Comparison of ENCODE assay signal across 17 cellular contexts in the genomic region with DNA sequence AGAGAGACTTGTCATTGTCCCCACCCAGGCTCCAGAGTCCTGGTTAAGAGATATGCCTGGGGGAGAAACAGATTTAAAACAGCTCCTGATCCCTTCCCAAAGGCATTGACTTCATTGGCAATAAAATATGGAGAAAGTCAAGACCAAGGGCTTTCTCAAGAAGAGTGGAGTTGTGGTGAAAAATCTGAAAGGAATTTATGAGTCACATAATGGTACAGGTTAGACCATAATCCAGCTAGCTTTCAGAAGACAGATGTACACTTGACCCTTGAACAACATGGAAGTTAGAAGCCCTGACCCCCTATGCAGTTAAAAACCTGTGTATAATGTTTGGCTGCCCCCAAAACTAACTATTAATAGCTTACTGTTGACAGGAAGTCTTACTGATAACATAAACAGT.
A peak's percentile ranks its signal among the peaks of the same experiment; 100 is the strongest.
DNase-seq lines count a peak whose midpoint lies in the region; ATAC-seq and TF ChIP-seq lines count a peak whose summit lies in the region.
"Had no signal": no experiment of that assay in that cellular context is flagged by ENCODE, and none has a peak within 500 bp of the region (broad histone marks: within the 10 kb centered on the region; RNA-seq: fewer than 3 reads in every experiment).

No MANE protein-coding gene starts in this region.

- H3K27me3 ChIP-seq in RWPE2 (ENCODE audit: insufficient read depth, poor library complexity, severe bottlenecking) (no peaks in the 10 kb centered on the region), SK-N-SH (ENCODE audit: insufficient read depth) (no peaks in the 10 kb centered on the region)
- H3K27me3 ChIP-seq: BLaER1 treated with 17β-estradiol and CSF1 and Interleukin-3, amounts not matched to agents 10 nM and 100 nM had no signal

- TF ChIP-seq RAD21 in SK-N-SH (IDR thresholded peaks at IDR 0.05; ENCODE audit: low read length): no peak

- H3K4me1 ChIP-seq in RWPE2 (ENCODE audit: insufficient read depth, poor library complexity, severe bottlenecking) (no peaks in the 10 kb centered on the region), SK-N-SH (ENCODE audit: control insufficient read depth in 1 of 2, insufficient read depth in 2 of 2, low read depth in 1 of 2, low read length in 1 of 2) (no peaks in the 10 kb centered on the region; a peak in 1 of 4 replicates)
- H3K4me1 ChIP-seq: BLaER1 treated with 17β-estradiol and CSF1 and Interleukin-3, amounts not matched to agents 10 nM and 100 nM; HAP-1 had no signal

- H3F3A ChIP-seq in SK-N-SH (replicated peaks; ENCODE audit: insufficient read depth): no peaks in the 10 kb centered on the region

- H3K27ac ChIP-seq in RWPE2 (ENCODE audit: poor library complexity, severe bottlenecking): no peak overlapping the region
- no peak overlapping the region for H3K27ac ChIP-seq in SK-N-SH (ENCODE audit: low read depth in 2 of 2, low read length in 1 of 2)
- H3K27ac ChIP-seq: BLaER1 treated with 17β-estradiol and CSF1 and Interleukin-3, amounts not matched to agents 10 nM and 100 nM; GM23248 had no signal

- DNase-seq in A172 (ENCODE audit: low spot score): peak; percentile 28
- DNase-seq in RWPE2 (ENCODE audit: low spot score): no peak
- peak; percentile 3 for DNase-seq in dermis blood vessel endothelial cell
- peak; percentile 5 for DNase-seq in kidney tubule cell (ENCODE audit: low spot score)
- DNase-seq in DMS79 (lab: John Stamatoyannopoulos, UW): no peak
- no peak for DNase-seq in SK-N-SH
- DNase-seq: 8988T; Calu3; CD8-positive, alpha-beta T cell; DND-41; EL; GM23248 had no signal

- no peak overlapping the region for H3K4me2 ChIP-seq in SK-N-SH
- H3K4me2 ChIP-seq: BLaER1 treated with 17β-estradiol and CSF1 and Interleukin-3, amounts not matched to agents 10 nM and 100 nM had no signal

- no peaks in the 10 kb centered on the region for H4K20me1 ChIP-seq in SK-N-SH (ENCODE audit: insufficient read depth)
- H4K20me1 ChIP-seq: BLaER1 treated with 17β-estradiol and CSF1 and Interleukin-3, amounts not matched to agents 10 nM and 100 nM had no signal

- H3K4me3 ChIP-seq in RWPE2 (ENCODE audit: severe bottlenecking): no peak overlapping the region
- H3K4me3 ChIP-seq in SK-N-SH (ENCODE audit: low read depth in 2 of 2, low read length in 1 of 2): no peak overlapping the region
- H3K4me3 ChIP-seq: BLaER1 treated with 17β-estradiol and CSF1 and Interleukin-3, amounts not matched to agents 10 nM and 100 nM; GM12878; GM23248; HAP-1 had no signal

- CTCF ChIA-PET in SK-N-SH (lab: Yijun Ruan, JAX): interaction anchor here (1.0 to 1.1 kb wide), 3 partner anchors 23 to 1679 kb away, joined by 3 to 5 read pairs (median 3); no protein-coding TSS in a partner anchor

- H3K9me3 ChIP-seq in RWPE2 (ENCODE audit: severe bottlenecking) (no peaks in the 10 kb centered on the region), SK-N-SH (no peaks in the 10 kb centered on the region)
- H3K9me3 ChIP-seq: HAP-1 had no signal

- no peak overlapping the region for H2AFZ ChIP-seq in SK-N-SH (ENCODE audit: low read depth)
- H2AFZ ChIP-seq: GM23248 had no signal

- no peaks in the 10 kb centered on the region for H3K79me2 ChIP-seq in SK-N-SH (ENCODE audit: insufficient read depth)

- H3K9me2 ChIP-seq in SK-N-SH: no peaks in the 10 kb centered on the region

- H3K9ac ChIP-seq in SK-N-SH: no peak overlapping the region
- H3K9ac ChIP-seq: BLaER1 treated with 17β-estradiol and CSF1 and Interleukin-3, amounts not matched to agents 10 nM and 100 nM; GM23248 had no signal

- TF ChIP-seq CTCF in RWPE2 (IDR thresholded peaks at IDR 0.05; ENCODE audit: poor library complexity, severe bottlenecking) (no peak), SK-N-SH (IDR thresholded peaks at IDR 0.05) (no peak)

- POLR2A ChIA-PET in SK-N-SH (lab: Yijun Ruan, JAX): no interaction called here

- TF ChIP-seq EP300 in SK-N-SH (IDR thresholded peaks at IDR 0.05; ENCODE audit: borderline replicate concordance in 1 of 2, low read depth in 1 of 2, low read length in 1 of 2): no peak

- no peaks in the 10 kb centered on the region for H3K36me3 ChIP-seq in RWPE2 (ENCODE audit: low read depth)
- H3K36me3 ChIP-seq in SK-N-SH (replicated peaks in 1 of 2; ENCODE audit: control insufficient read depth in 1 of 2, insufficient read depth in 2 of 2, low read length in 1 of 2): no peaks in the 10 kb centered on the region
- H3K36me3 ChIP-seq: BLaER1 treated with 17β-estradiol and CSF1 and Interleukin-3, amounts not matched to agents 10 nM and 100 nM; HAP-1 had no signal

- ATAC-seq in RWPE2 (ENCODE audit: low read depth): peak; percentile 70; the same call in 2 of the 3 replicates
- no peak for ATAC-seq in HG03135 (IDR thresholded peaks at IDR 0.05; ENCODE audit: unreplicated experiment)
- ATAC-seq: CD8-positive, alpha-beta T cell; GM12878; HepG2 had no signal

TF ChIP-seq in SK-N-SH, 30 proteins besides CTCF, POLR2A, EP300 and RAD21:
- TF ChIP-seq RCOR1 (IDR thresholded peaks at IDR 0.05; ENCODE audit: low read length): no peak
- no peak for TF ChIP-seq YY1 (IDR thresholded peaks at IDR 0.05; ENCODE audit: low read depth)
- no peak for TF ChIP-seq FOXM1 (IDR thresholded peaks at IDR 0.05; ENCODE audit: low read depth)
- TF ChIP-seq, protein P1, sequence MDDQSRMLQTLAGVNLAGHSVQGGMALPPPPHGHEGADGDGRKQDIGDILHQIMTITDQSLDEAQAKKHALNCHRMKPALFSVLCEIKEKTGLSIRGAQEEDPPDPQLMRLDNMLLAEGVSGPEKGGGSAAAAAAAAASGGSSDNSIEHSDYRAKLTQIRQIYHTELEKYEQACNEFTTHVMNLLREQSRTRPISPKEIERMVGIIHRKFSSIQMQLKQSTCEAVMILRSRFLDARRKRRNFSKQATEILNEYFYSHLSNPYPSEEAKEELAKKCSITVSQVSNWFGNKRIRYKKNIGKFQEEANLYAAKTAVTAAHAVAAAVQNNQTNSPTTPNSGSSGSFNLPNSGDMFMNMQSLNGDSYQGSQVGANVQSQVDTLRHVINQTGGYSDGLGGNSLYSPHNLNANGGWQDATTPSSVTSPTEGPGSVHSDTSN (IDR thresholded peaks at IDR 0.05): no peak
- TF ChIP-seq, protein P2, sequence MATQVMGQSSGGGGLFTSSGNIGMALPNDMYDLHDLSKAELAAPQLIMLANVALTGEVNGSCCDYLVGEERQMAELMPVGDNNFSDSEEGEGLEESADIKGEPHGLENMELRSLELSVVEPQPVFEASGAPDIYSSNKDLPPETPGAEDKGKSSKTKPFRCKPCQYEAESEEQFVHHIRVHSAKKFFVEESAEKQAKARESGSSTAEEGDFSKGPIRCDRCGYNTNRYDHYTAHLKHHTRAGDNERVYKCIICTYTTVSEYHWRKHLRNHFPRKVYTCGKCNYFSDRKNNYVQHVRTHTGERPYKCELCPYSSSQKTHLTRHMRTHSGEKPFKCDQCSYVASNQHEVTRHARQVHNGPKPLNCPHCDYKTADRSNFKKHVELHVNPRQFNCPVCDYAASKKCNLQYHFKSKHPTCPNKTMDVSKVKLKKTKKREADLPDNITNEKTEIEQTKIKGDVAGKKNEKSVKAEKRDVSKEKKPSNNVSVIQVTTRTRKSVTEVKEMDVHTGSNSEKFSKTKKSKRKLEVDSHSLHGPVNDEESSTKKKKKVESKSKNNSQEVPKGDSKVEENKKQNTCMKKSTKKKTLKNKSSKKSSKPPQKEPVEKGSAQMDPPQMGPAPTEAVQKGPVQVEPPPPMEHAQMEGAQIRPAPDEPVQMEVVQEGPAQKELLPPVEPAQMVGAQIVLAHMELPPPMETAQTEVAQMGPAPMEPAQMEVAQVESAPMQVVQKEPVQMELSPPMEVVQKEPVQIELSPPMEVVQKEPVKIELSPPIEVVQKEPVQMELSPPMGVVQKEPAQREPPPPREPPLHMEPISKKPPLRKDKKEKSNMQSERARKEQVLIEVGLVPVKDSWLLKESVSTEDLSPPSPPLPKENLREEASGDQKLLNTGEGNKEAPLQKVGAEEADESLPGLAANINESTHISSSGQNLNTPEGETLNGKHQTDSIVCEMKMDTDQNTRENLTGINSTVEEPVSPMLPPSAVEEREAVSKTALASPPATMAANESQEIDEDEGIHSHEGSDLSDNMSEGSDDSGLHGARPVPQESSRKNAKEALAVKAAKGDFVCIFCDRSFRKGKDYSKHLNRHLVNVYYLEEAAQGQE (IDR thresholded peaks at IDR 0.05; ENCODE audit: low read depth, low read length): no peak
- TF ChIP-seq JUND (IDR thresholded peaks at IDR 0.05): no peak
TF ChIP-seq in SK-N-SH: peak in this region for 0.

Comparison
In these comparisons a context has a peak if more than half of its experiments do, and no peak if none do; other contexts are left out.
1. DNase-seq: peak in A172 (single experiment), dermis blood vessel endothelial cell (single experiment) and kidney tubule cell (single experiment); none in RWPE2 (single experiment), DMS79 (single experiment) and SK-N-SH (single experiment).